ENCODE assay signal across 8 cellular contexts in the genomic region with DNA sequence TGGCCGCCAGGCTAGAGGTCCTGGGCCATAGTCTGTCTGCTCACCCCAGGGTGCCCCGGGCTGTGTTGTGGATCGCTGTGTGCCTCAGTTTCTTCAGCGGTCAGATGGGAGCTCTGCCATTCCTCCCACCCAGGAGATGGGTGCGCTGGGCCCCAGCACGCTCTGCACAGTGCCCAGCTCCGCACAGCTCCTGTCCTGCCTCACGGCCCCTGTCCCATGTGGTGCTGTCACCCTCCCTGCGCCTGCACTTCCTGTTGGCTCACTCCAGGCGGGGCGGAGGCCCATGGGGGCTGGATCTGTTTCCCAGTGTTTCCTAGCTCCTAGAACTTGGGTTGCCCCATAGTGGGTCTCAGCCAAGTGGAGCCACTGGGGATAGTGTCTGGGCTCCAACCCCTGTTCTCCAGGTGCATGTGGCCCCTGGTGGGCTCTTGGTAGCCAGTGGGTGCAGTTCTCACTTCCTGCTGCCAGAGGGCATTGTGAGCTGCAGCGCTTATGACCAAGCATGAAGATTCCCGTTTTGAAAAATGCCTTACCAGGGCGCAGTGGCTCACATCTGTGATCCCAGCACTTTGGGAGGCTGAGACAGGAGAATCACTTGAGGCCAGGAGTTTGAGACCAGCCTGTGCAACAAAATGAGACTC.
DNase-seq lines count a peak whose midpoint lies in the region; ATAC-seq and TF ChIP-seq lines count a peak whose summit lies in the region.

No MANE protein-coding gene starts in this region.

- peak; percentile 54; the same call in 1 of the 2 replicates for TF ChIP-seq CTCF in PC-9 (conservative IDR thresholded peaks at IDR 0.05)
- peak; percentile 66 for TF ChIP-seq CTCF in fibroblast of the aortic adventitia (IDR thresholded peaks at IDR 0.05; ENCODE audit: insufficient read depth, low read length)
- peak; percentile 33 to 61 for TF ChIP-seq CTCF in suprapubic skin (IDR thresholded peaks at IDR 0.05)

- intact Hi-C loops in PC-9 (cut with micrococcal nuclease; ENCODE audit: unreplicated experiment): loop anchor here (10.0 kb wide), 1 partner anchor 314 kb away; the partner anchor contains the start of gene DPP9

- no peaks in the 10 kb centered on the region for H3K9me2 ChIP-seq in PC-9 (ENCODE audit: insufficient read depth)

- TF ChIP-seq EP300 in suprapubic skin (IDR thresholded peaks at IDR 0.05): no peak

- POLR2A ChIA-PET in PC-9 (lab: Charles Lee; ENCODE audit: unreplicated experiment): no interaction called here

- H3K4me2 ChIP-seq in PC-9: no peak overlapping the region

- H3K36me3 ChIP-seq in PC-9 (ENCODE audit: low read depth) (no peaks in the 10 kb centered on the region), suprapubic skin (peaks cover 18% of the 10 kb centered on the region)

- ATAC-seq in HG02623 (IDR thresholded peaks at IDR 0.05; ENCODE audit: unreplicated experiment) (no peak), GM21381 (IDR thresholded peaks at IDR 0.05; ENCODE audit: unreplicated experiment) (no peak)

- BruUV-seq in PC-9 (replicated peaks; lab: Mats Ljungman, UMichigan): no TSS peak

- H3K4me1 ChIP-seq in PC-9 (replicated peaks; ENCODE audit: insufficient read depth) (no peaks in the 10 kb centered on the region), suprapubic skin (peaks cover 81% of the 10 kb centered on the region)

- no peaks in the 10 kb centered on the region for H3K79me2 ChIP-seq in PC-9 (ENCODE audit: low read depth)

- TF ChIP-seq POLR2A in suprapubic skin (IDR thresholded peaks at IDR 0.05): no peak

- H3K27ac ChIP-seq in PC-9: no peak overlapping the region
- H3K27ac ChIP-seq in suprapubic skin: peak overlapping the region; percentile 0

- H2AFZ ChIP-seq in PC-9: no peak overlapping the region

- no peaks in the 10 kb centered on the region for H3K9me3 ChIP-seq in PC-9 (ENCODE audit: insufficient read depth, low read depth)
- H3K9me3 ChIP-seq in suprapubic skin: no peaks in the 10 kb centered on the region

- CTCF ChIA-PET in PC-9 (lab: Charles Lee): interaction anchor here (0.5 kb wide), 1 partner anchor 9 kb away, joined by 3 read pairs; no protein-coding TSS in a partner anchor

- H3K27me3 ChIP-seq in PC-9 (ENCODE audit: insufficient read depth, low read depth): no peaks in the 10 kb centered on the region
- no peaks in the 10 kb centered on the region for H3K27me3 ChIP-seq in suprapubic skin

- no peak overlapping the region for H3K4me3 ChIP-seq in PC-9
- H3K4me3 ChIP-seq in fibroblast of the aortic adventitia (ENCODE audit: low read depth, low read length): no peak overlapping the region
- H3K4me3 ChIP-seq in suprapubic skin: no peak overlapping the region

- no peaks in the 10 kb centered on the region for H3F3A ChIP-seq in PC-9 (ENCODE audit: insufficient read depth, low read depth)

- H4K20me1 ChIP-seq in PC-9 (ENCODE audit: insufficient read depth): no peaks in the 10 kb centered on the region

- 52% methylated on average over 8 of the region's 14 CpGs for WGBS in suprapubic skin

- DNase-seq in 8988T: peak; percentile 71
- peak; percentile 51 for DNase-seq in EH (ENCODE audit: low read depth)
- DNase-seq in PC-9: peak in 1 of 2 experiments; percentile 12
- DNase-seq in fibroblast of the aortic adventitia (ENCODE audit: low read depth): peak; percentile 33
- no peak for DNase-seq in suprapubic skin (ENCODE audit: low spot score in 2 of 2)
- DNase-seq in pons (ENCODE audit: low spot score): no peak

Comparison
In these comparisons a context has a peak if more than half of its experiments do, and no peak if none do; other contexts are left out.
1. DNase-seq: peak in 8988T (single experiment), EH (single experiment) and fibroblast of the aortic adventitia (single experiment); none in suprapubic skin (0 of 2) and pons (single experiment).
2. Peak in every context shown above with its lines, with median percentiles within 50 percentile points of each other: CTCF ChIP-seq.